Comparison of ENCODE assay signal across 10 cellular contexts in the genomic region with DNA sequence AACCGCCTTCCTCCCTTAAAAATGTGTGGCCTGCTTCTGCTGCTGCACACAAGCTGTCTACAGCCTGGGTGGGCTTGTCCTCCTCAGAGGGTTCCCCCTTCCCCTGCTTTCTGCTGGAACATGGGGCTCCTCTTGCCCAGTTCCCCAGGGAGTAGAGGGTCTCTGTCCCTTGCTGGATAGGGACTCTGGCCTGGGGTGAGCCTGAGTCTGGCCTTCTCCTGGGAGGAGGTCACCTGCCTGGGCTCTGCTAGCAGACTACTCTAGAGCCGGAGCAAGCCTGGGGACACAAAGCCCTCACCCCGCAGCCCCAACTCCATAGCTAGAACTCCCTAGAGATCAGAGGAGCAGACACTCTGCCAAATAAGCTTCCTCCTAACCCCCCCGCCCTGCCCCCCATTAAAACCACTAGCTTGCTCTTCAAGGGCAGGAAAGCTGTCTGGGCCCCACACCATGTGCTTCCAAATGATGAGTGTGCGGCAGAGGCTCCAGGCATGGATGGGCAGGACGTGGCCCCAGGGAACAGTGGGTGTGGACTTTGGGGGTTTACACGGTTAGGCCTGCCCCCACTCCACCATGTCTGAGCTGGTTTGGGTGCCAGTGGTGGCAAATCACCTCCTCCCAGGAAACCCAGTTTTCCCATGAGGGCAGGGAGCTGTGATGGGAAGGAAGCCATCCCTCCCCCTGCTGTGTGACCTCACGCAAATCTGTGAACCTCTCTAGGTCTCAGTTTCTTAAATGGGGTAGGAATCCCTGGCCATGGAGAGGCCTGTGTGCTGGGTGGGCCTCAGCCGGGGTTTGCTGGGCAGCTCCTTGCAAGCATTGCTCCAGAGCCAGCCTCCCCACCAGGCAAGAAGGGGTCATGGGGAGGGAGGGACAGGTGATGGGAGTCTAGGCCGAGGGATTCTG. TPM values are rescaled to one million over a fixed set of nuclear protein-coding genes. Genes with fewer than 3 reads are reported as not detected.
DNase-seq lines count a peak whose midpoint lies in the region; TF ChIP-seq lines count a peak whose summit lies in the region.
"Had no signal": no experiment of that assay in that cellular context is flagged by ENCODE, and none has a peak within 500 bp of the region (broad histone marks: within the 10 kb centered on the region; RNA-seq: fewer than 3 reads in every experiment).

No MANE protein-coding gene starts in this region.

- POLR2A ChIA-PET in Caco-2 (lab: Charles Lee) = interaction anchor here (0.7 kb wide), 1 partner anchor 1216 kb away, joined by 11 read pairs; no protein-coding TSS in a partner anchor

- no peaks in the 10 kb centered on the region for H3K9me3 Mint-ChIP-seq in Caco-2 (ENCODE audit: unreplicated experiment)

- H3K4me1 Mint-ChIP-seq in Caco-2 (ENCODE audit: low read depth, unreplicated experiment) = no peaks in the 10 kb centered on the region

- H3K4me3 Mint-ChIP-seq in Caco-2 (ENCODE audit: unreplicated experiment) = no peak overlapping the region

- TF ChIP-seq CTCF in ascending aorta (IDR thresholded peaks at IDR 0.05) (no peak), Caco-2 (IDR thresholded peaks at IDR 0.05; ENCODE audit: insufficient read depth in 1 of 2, low read depth in 1 of 2, low read length in 1 of 2, severe bottlenecking in 1 of 2, unreplicated experiment in 1 of 2) (no peak)

- intact Hi-C loops in ascending aorta (cut with DNase I) = loop anchor here (5.0 kb wide), 1 partner anchor 67 kb away; no protein-coding TSS in a partner anchor
- intact Hi-C loops in Caco-2 (cut with micrococcal nuclease; ENCODE audit: unreplicated experiment) = no loop called here

- peak overlapping the region; percentile 56 to 95 (median 88) for H3K4me2 ChIP-seq in BLaER1 treated with 17β-estradiol and CSF1 and Interleukin-3, amounts not matched to agents 10 nM and 100 nM

- peaks cover 0 to 17% (median 8%) of the 10 kb centered on the region in 11 experiments; a peak in 14 of 22 replicates for H3K36me3 ChIP-seq in BLaER1 treated with 17β-estradiol and CSF1 and Interleukin-3, amounts not matched to agents 10 nM and 100 nM
- H3K36me3 ChIP-seq in ascending aorta (peaks cover 0 to 2% of the 10 kb centered on the region in 2 donors), Caco-2 (ENCODE audit: control insufficient read depth, insufficient read depth, low read length) (no peaks in the 10 kb centered on the region)

- BruUV-seq in Caco-2 (replicated peaks; lab: Mats Ljungman, UMichigan) = no TSS peak

- DNase-seq in HPDE6-E6E7 (ENCODE audit: extremely low spot score) (peak; percentile 53), ascending aorta (ENCODE audit: low spot score in 2 of 2) (no peak), myocyte (ENCODE audit: low read depth) (peak; percentile 52), NCI-H748 (lab: John Stamatoyannopoulos, UW; ENCODE audit: unreplicated experiment) (no peak), NCI-H1048 (lab: John Stamatoyannopoulos, UW) (no peak), Caco-2 (no peak), HuH-7.5 (ENCODE audit: low spot score) (no peak)
- DNase-seq: NCI-H2081 treated with DMSO at 0.1 percent for 48 hours, WERI-Rb-1 had no signal

- no peak overlapping the region for H3K27ac Mint-ChIP-seq in Caco-2 (ENCODE audit: unreplicated experiment)

- no peaks in the 10 kb centered on the region for H3K27me3 Mint-ChIP-seq in Caco-2 (ENCODE audit: insufficient read depth, unreplicated experiment)

- H3K27ac ChIP-seq in BLaER1 treated with 17β-estradiol and CSF1 and Interleukin-3, amounts not matched to agents 10 nM and 100 nM = peak overlapping the region in 7 of 11 experiments; percentile 8 to 61 (median 37); a peak in 8 of 22 replicates
- peak overlapping the region; percentile 59 to 70 for H3K27ac ChIP-seq in ascending aorta
- H3K27ac ChIP-seq: WERI-Rb-1 had no signal

- H3K4me1 ChIP-seq in BLaER1 treated with 17β-estradiol and CSF1 and Interleukin-3, amounts not matched to agents 10 nM and 100 nM = peaks cover 18 to 84% (median 70%) of the 10 kb centered on the region in 10 experiments
- H3K4me1 ChIP-seq in ascending aorta (peaks cover 10 to 33% of the 10 kb centered on the region in 2 donors), Caco-2 (no peaks in the 10 kb centered on the region)

- peaks cover 6 to 99% (median 75%) of the 10 kb centered on the region in 11 experiments; a peak in 20 of 22 replicates for H4K20me1 ChIP-seq in BLaER1 treated with 17β-estradiol and CSF1 and Interleukin-3, amounts not matched to agents 10 nM and 100 nM

- H3K9ac ChIP-seq in BLaER1 treated with 17β-estradiol and CSF1 and Interleukin-3, amounts not matched to agents 10 nM and 100 nM = peak overlapping the region in 4 of 11 experiments; percentile 27 to 47 (median 40); a peak in 5 of 22 replicates

- peaks cover 0 to 35% (median 20%) of the 10 kb centered on the region in 11 experiments; a peak in 15 of 22 replicates for H3K27me3 ChIP-seq in BLaER1 treated with 17β-estradiol and CSF1 and Interleukin-3, amounts not matched to agents 10 nM and 100 nM
- no peaks in the 10 kb centered on the region for H3K27me3 ChIP-seq in ascending aorta
- H3K27me3 ChIP-seq in Caco-2 (replicated peaks; ENCODE audit: control insufficient read depth, insufficient read depth, low read length) = no peaks in the 10 kb centered on the region

- no peak overlapping the region; a peak in 1 of 20 replicates for H3K4me3 ChIP-seq in BLaER1 treated with 17β-estradiol and CSF1 and Interleukin-3, amounts not matched to agents 10 nM and 100 nM
- H3K4me3 ChIP-seq in ascending aorta (no peak overlapping the region), Caco-2 (ENCODE audit: low read depth, low read length) (no peak overlapping the region)

- CTCF ChIA-PET in Caco-2 (lab: Charles Lee) = interaction anchor here (0.6 to 1.4 kb wide), 2 partner anchors 22 to 71 kb away, joined by 3 read pairs; no protein-coding TSS in a partner anchor

- no peaks in the 10 kb centered on the region for H3K9me3 ChIP-seq in BLaER1 treated with 17β-estradiol and CSF1 and Interleukin-3, amounts not matched to agents 10 nM and 100 nM (replicated peaks in 1 of 11)
- H3K9me3 ChIP-seq in ascending aorta = no peaks in the 10 kb centered on the region
- no peaks in the 10 kb centered on the region for H3K9me3 ChIP-seq in Caco-2

- H3K36me3 Mint-ChIP-seq in Caco-2 (ENCODE audit: insufficient read depth, unreplicated experiment) = peaks cover 5% of the 10 kb centered on the region

RNA-seq across cellular contexts. Expression of a gene that starts 10.1 kb away (rescaled TPM):
- 12.1 TPM for total RNA-seq in ascending aorta
- total RNA-seq in myocyte = 0.27 and 1.2 TPM in 2 replicates
- 1.7 TPM for polyA plus RNA-seq in myocyte (2012)
- total RNA-seq in Caco-2 (2022) = 36.2 and 36.5 TPM in 2 replicates

RNA-seq across cellular contexts. Expression of a gene that starts 52.2 kb away (rescaled TPM):
- 144 TPM for total RNA-seq in ascending aorta
- total RNA-seq in myocyte = 457 and 487 TPM in 2 replicates
- polyA plus RNA-seq in myocyte (2012) = 854 TPM
- 351 and 365 TPM in 2 replicates for total RNA-seq in Caco-2 (2022)

Comparison
In these comparisons a context has a peak if more than half of its experiments do, and no peak if none do; other contexts are left out.
1. DNase-seq: peak in HPDE6-E6E7 (single experiment) and myocyte (single experiment); none in ascending aorta (0 of 2), NCI-H748 (single experiment), NCI-H1048 (single experiment), Caco-2 (0 of 2) and HuH-7.5 (single experiment).